In the genomic region with DNA sequence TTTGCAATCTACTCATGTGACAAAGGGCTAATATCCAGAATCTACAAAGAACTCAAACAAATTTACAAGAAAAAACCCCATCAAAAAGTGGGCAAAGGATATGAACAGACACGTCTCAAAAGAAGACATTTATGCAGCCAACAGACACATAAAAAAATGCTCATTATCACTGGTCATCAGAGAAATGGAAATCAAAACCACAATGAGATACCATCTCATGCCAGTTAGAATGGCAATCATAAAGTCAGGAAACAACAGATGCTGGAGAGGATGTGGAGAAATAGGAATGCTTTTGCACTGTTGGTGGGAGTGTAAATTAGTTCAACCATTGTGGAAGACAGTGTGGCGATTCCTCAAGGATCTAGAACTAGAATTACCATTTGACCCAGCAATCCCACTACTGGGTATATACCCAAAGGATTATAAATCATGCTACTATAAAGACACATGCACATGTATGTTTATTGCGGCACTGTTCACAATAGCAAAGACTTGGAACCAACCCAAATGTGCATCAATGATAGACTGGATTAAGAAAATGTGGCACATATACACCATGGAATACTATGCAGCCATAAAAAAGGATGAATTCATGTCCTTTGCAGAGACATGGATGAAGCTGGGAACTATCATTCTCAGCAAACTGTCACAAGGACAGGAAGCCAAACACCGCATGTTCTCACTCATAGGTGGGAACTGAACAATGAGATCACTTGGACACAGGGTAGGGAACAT, we compare ENCODE assay signal across 9 cellular contexts. TPM values are rescaled to one million over a fixed set of nuclear protein-coding genes. Genes with fewer than 3 reads are reported as not detected.
DNase-seq lines count a peak whose midpoint lies in the region; ATAC-seq and TF ChIP-seq lines count a peak whose summit lies in the region.
"Not testable (repeated sequence)": the region's sequence is repeated elsewhere in the genome, so short reads cannot be mapped to it uniquely, and the experiment has no call there.
"Had no signal": no experiment of that assay in that cellular context is flagged by ENCODE, and none has a peak within 500 bp of the region (broad histone marks: within the 10 kb centered on the region; RNA-seq: fewer than 3 reads in every experiment).

No MANE protein-coding gene starts in this region.

- not testable (repeated sequence) for H3K36me3 ChIP-seq in sigmoid colon

- H3K9me3 Mint-ChIP-seq in T-cell; activated T-cell treated with anti-CD3 and anti-CD28 coated beads, Interleukin-2, amount 50 U/mL, for 72 hours; dendritic cell treated with granulocyte-macrophage colony-stimulating factor and Interleukin-4, amounts not matched to agents 40 ng/mL and 50 ng/mL, for 4 days; naive thymus-derived CD8-positive, alpha-beta T cell: not testable (repeated sequence)

- H3K27ac Mint-ChIP-seq in T-cell, result peak overlapping the region; percentile 60 to 82
- peak overlapping the region; percentile 45 for H3K27ac Mint-ChIP-seq in activated T-cell treated with anti-CD3 and anti-CD28 coated beads, Interleukin-2, amount 50 U/mL, for 72 hours
- H3K27ac Mint-ChIP-seq in dendritic cell treated with granulocyte-macrophage colony-stimulating factor and Interleukin-4, amounts not matched to agents 40 ng/mL and 50 ng/mL, for 4 days, result peak overlapping the region; percentile 28
- H3K27ac Mint-ChIP-seq in naive thymus-derived CD8-positive, alpha-beta T cell, result peak overlapping the region in 8 of 10 donors; percentile 37 to 82 (median 78)

- not testable (repeated sequence) for H3K27me3 ChIP-seq in sigmoid colon

- H3K27me3 Mint-ChIP-seq in T-cell; activated T-cell treated with anti-CD3 and anti-CD28 coated beads, Interleukin-2, amount 50 U/mL, for 72 hours (ENCODE audit: low read depth); dendritic cell treated with granulocyte-macrophage colony-stimulating factor and Interleukin-4, amounts not matched to agents 40 ng/mL and 50 ng/mL, for 4 days; naive thymus-derived CD8-positive, alpha-beta T cell: not testable (repeated sequence)

- intact Hi-C loops in dendritic cell treated with granulocyte-macrophage colony-stimulating factor and Interleukin-4, amounts not matched to agents 40 ng/mL and 50 ng/mL, for 4 days (cut with micrococcal nuclease); sigmoid colon (cut with DNase I): not testable (repeated sequence)

- H3K4me3 ChIP-seq in sigmoid colon, result not testable (repeated sequence)

- peak; percentile 33 for DNase-seq in GF-D8 (lab: John Stamatoyannopoulos, UW)
- DNase-seq in T-cell; activated T-cell treated with anti-CD3 and anti-CD28 coated beads, Interleukin-2, amount 50 U/mL, for 72 hours; naive thymus-derived CD8-positive, alpha-beta T cell: not testable (repeated sequence)
- peak; percentile 12 for DNase-seq in sigmoid colon

- CTCF ChIA-PET in T-cell (lab: Charles Lee), result interaction anchor here in 1 of 2 donors (0.7 kb wide), 1 partner anchor 22 kb away, joined by 3 read pairs; no protein-coding TSS in a partner anchor

- H3K9me3 ChIP-seq in sigmoid colon, result not testable (repeated sequence)

- 92 to 93% methylated on average over 3 to 4 of the region's 4 CpGs for WGBS in sigmoid colon, 2 donors

- H3K4me1 ChIP-seq in sigmoid colon, result peaks cover 0 to 21% (median 10%) of the 10 kb centered on the region in 4 donors

- not testable (repeated sequence) for TF ChIP-seq CTCF in sigmoid colon (IDR thresholded peaks at IDR 0.05)

- not testable (repeated sequence) for H3K27ac ChIP-seq in sigmoid colon

- TF ChIP-seq EP300 in sigmoid colon (IDR thresholded peaks at IDR 0.05), result not testable (repeated sequence)

- not testable (repeated sequence) for TF ChIP-seq POLR2A in sigmoid colon (IDR thresholded peaks at IDR 0.05)

- H3K4me1 Mint-ChIP-seq in T-cell, result peaks cover 66 to 72% (median 69%) of the 10 kb centered on the region in 3 donors
- H3K4me1 Mint-ChIP-seq in activated T-cell treated with anti-CD3 and anti-CD28 coated beads, Interleukin-2, amount 50 U/mL, for 72 hours (ENCODE audit: low read depth), result peaks cover 44% of the 10 kb centered on the region
- H3K4me1 Mint-ChIP-seq in dendritic cell treated with granulocyte-macrophage colony-stimulating factor and Interleukin-4, amounts not matched to agents 40 ng/mL and 50 ng/mL, for 4 days (ENCODE audit: low read depth), result peaks cover 45% of the 10 kb centered on the region
- H3K4me1 Mint-ChIP-seq in naive thymus-derived CD8-positive, alpha-beta T cell, result peaks cover 40 to 83% (median 73%) of the 10 kb centered on the region in 4 donors

- H3K4me3 Mint-ChIP-seq in T-cell, result peak overlapping the region in 1 of 3 donors; percentile 25
- not testable (repeated sequence) for H3K4me3 Mint-ChIP-seq in activated T-cell treated with anti-CD3 and anti-CD28 coated beads, Interleukin-2, amount 50 U/mL, for 72 hours; dendritic cell treated with granulocyte-macrophage colony-stimulating factor and Interleukin-4, amounts not matched to agents 40 ng/mL and 50 ng/mL, for 4 days; naive thymus-derived CD8-positive, alpha-beta T cell

- not testable (repeated sequence) for ATAC-seq in T-cell (replicated peaks in 1 of 4); activated T-cell treated with anti-CD3 and anti-CD28 coated beads, Interleukin-2, amount 50 U/mL, for 72 hours (replicated peaks in 1 of 2); naive thymus-derived CD8-positive, alpha-beta T cell

- peaks cover 17% of the 10 kb centered on the region for H3K36me3 Mint-ChIP-seq in T-cell
- peaks cover 10 to 22% of the 10 kb centered on the region in 2 donors for H3K36me3 Mint-ChIP-seq in activated T-cell treated with anti-CD3 and anti-CD28 coated beads, Interleukin-2, amount 50 U/mL, for 72 hours (ENCODE audit: insufficient read depth in 2 of 2)
- H3K36me3 Mint-ChIP-seq in dendritic cell treated with granulocyte-macrophage colony-stimulating factor and Interleukin-4, amounts not matched to agents 40 ng/mL and 50 ng/mL, for 4 days (ENCODE audit: low read depth), result peaks cover 34% of the 10 kb centered on the region
- H3K36me3 Mint-ChIP-seq in naive thymus-derived CD8-positive, alpha-beta T cell, result peaks cover 3 to 32% (median 9%) of the 10 kb centered on the region in 3 donors

- POLR2A ChIA-PET in T-cell (lab: Charles Lee), result interaction anchor here (9.3 to 9.7 kb wide), 2 partner anchors 10 kb away, joined by 183 to 366 read pairs; no protein-coding TSS in a partner anchor
- POLR2A ChIA-PET in naive thymus-derived CD8-positive, alpha-beta T cell (lab: Charles Lee), result interaction anchor here (13.8 to 14.4 kb wide), 2 partner anchors 3 to 7 kb away, joined by 1045 read pairs; partner anchors contain the start of gene BTG2

RNA-seq across cellular contexts. Expression of gene BTG2, which starts 8.9 kb away (rescaled TPM):
- total RNA-seq in T-cell (100 to 1,000 TPM; 172 to 655 (median 186) TPM), sigmoid colon (100 to 1,000 TPM in 3 of 4 donors, 10 to 100 TPM in 1; 66.0 to 397 (median 180) TPM)
- 100 to 1,000 TPM; 138 to 153 TPM for total RNA-seq in activated T-cell treated with anti-CD3 and anti-CD28 coated beads, Interleukin-2, amount 50 U/mL, for 72 hours
- total RNA-seq in naive thymus-derived CD8-positive, alpha-beta T cell, result 100 to 1,000 TPM; 186 to 191 TPM
- 100 to 1,000 TPM in 2 of 3 donors, 10 to 100 TPM in 1; 91.8 to 179 (median 122) TPM for polyA plus RNA-seq in naive thymus-derived CD8-positive, alpha-beta T cell
- polyA plus RNA-seq in sigmoid colon, result 10 to 100 TPM; 37.2 to 81.0 (median 63.7) TPM

RNA-seq across cellular contexts. Expression of gene FMOD, which starts 36.7 kb away (rescaled TPM):
- total RNA-seq in T-cell (under 1 TPM in 3 of 5 donors, not detected in 2; 0.13 to 0.41 (median 0.18) TPM), sigmoid colon (10 to 100 TPM; 32.9 to 64.5 (median 40.4) TPM)
- total RNA-seq in activated T-cell treated with anti-CD3 and anti-CD28 coated beads, Interleukin-2, amount 50 U/mL, for 72 hours, result 1 to 10 TPM in 1 of 2 donors, under 1 TPM in 1; 1.00 to 2.2 TPM
- total RNA-seq in naive thymus-derived CD8-positive, alpha-beta T cell, result not detected
- not detected for polyA plus RNA-seq in naive thymus-derived CD8-positive, alpha-beta T cell
- 10 to 100 TPM in 2 of 3 donors, 1 to 10 TPM in 1; 9.5 to 30.6 (median 17.5) TPM for polyA plus RNA-seq in sigmoid colon
- total RNA-seq: A172; CD4-positive, alpha-beta T cell; HT-29 had no signal

Comparison
In these comparisons a context has a peak if more than half of its experiments do, and no peak if none do; other contexts are left out.
1. H3K27ac Mint-ChIP-seq: peak in every context shown above with its lines; median percentile 78 in naive thymus-derived CD8-positive, alpha-beta T cell; 71 in T-cell; 45 in activated T-cell treated with anti-CD3 and anti-CD28 coated beads, Interleukin-2, amount 50 U/mL, for 72 hours; 28 in dendritic cell treated with granulocyte-macrophage colony-stimulating factor and Interleukin-4, amounts not matched to agents 40 ng/mL and 50 ng/mL, for 4 days.
2. RNA of gene FMOD, which starts 36.7 kb away (total RNA-seq): 32.9 to 64.5 TPM in sigmoid colon; 1.00 to 2.2 TPM in activated T-cell treated with anti-CD3 and anti-CD28 coated beads, Interleukin-2, amount 50 U/mL, for 72 hours, 0.13 to 0.41 TPM in T-cell and not detected in naive thymus-derived CD8-positive, alpha-beta T cell; every median in the first group is over 10 times any median in the second.